ENCODE assay signal across 8 cellular contexts in the genomic region with DNA sequence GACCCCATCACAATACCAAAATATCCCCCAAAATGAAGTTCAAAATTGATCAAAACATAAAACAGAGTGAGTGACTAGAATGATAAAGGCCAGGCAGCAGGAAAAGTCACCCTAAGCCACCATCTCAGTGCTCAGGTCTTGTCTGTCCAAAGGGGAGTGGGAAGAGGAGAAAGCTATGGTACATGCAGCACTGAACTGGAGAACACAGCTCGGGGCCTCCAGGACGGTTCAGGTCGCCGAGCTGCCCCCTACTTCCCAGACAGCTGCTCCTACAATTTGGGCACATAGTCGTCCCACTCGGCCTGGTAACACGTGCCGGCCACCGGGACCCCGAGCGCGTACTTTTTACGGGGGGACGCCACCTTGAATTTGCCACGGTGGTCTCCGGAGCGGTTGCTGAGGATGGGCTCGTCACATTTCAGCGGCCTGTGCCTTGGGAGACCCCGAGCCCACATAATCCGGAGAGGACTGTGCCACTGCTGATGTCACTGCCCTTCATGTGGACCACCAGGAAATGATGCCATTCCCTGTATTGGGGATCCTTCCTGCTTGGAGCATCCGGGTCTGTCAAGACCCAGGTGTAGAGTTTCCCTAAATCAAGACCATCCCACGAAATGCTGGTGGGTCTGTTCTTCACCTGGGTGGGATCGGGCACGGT. TPM values are rescaled to one million over a fixed set of nuclear protein-coding genes. Genes with fewer than 3 reads are reported as not detected.
DNase-seq lines count a peak whose midpoint lies in the region; ATAC-seq and TF ChIP-seq lines count a peak whose summit lies in the region.

No MANE protein-coding gene starts in this region.

- no peaks in the 10 kb centered on the region for H3K36me3 Mint-ChIP-seq in T-helper 2 cell treated with Interferon-gamma antibody and Interleukin-4, amounts not matched to agents 5 μg/mL and 100 μg/mL, for 36 hours (ENCODE audit: low read depth)
- H3K36me3 Mint-ChIP-seq in activated CD4-positive, alpha-beta memory T cell treated with anti-CD3 and anti-CD28 coated beads for 36 hours, result no peaks in the 10 kb centered on the region

- TF ChIP-seq CTCF in left ventricle myocardium inferior (IDR thresholded peaks at IDR 0.05; ENCODE audit: borderline replicate concordance), result no peak
- TF ChIP-seq CTCF in GM13976 (IDR thresholded peaks at IDR 0.05; ENCODE audit: borderline replicate concordance, control extremely low read depth, extremely low read depth, insufficient read depth, missing control alignments), result no peak

- peaks cover 2% of the 10 kb centered on the region for H3K4me1 Mint-ChIP-seq in T-helper 2 cell treated with Interferon-gamma antibody and Interleukin-4, amounts not matched to agents 5 μg/mL and 100 μg/mL, for 36 hours (ENCODE audit: low read depth)
- no peaks in the 10 kb centered on the region for H3K4me1 Mint-ChIP-seq in activated CD4-positive, alpha-beta memory T cell treated with anti-CD3 and anti-CD28 coated beads for 36 hours (ENCODE audit: low read depth)

- intact Hi-C loops in activated CD4-positive, alpha-beta memory T cell treated with anti-CD3 and anti-CD28 coated beads for 36 hours (cut with micrococcal nuclease), result loop anchor here (1.0 kb wide), 4 partner anchors 61 to 862 kb away; no protein-coding TSS in a partner anchor
- intact Hi-C loops in left ventricle myocardium inferior (cut with micrococcal nuclease), result loop anchor here (10.0 kb wide), 2 partner anchors 129 to 319 kb away; no protein-coding TSS in a partner anchor

- POLR2A ChIA-PET in activated CD4-positive, alpha-beta memory T cell treated with anti-CD3 and anti-CD28 coated beads for 36 hours (lab: Charles Lee), result no interaction called here

- H3K4me3 Mint-ChIP-seq in T-helper 2 cell treated with Interferon-gamma antibody and Interleukin-4, amounts not matched to agents 5 μg/mL and 100 μg/mL, for 36 hours, result peak overlapping the region; percentile 32
- H3K4me3 Mint-ChIP-seq in activated CD4-positive, alpha-beta memory T cell treated with anti-CD3 and anti-CD28 coated beads for 36 hours, result peak overlapping the region; percentile 39

- no peak for DNase-seq in T-helper 2 cell treated with Interferon-gamma antibody and Interleukin-4, amounts not matched to agents 5 μg/mL and 100 μg/mL, for 36 hours (ENCODE audit: low spot score)
- DNase-seq in T-helper 2 cell (no peak), left ventricle myocardium inferior (no peak), GM13976 (ENCODE audit: low spot score) (no peak)
- DNase-seq in activated CD4-positive, alpha-beta memory T cell treated with anti-CD3 and anti-CD28 coated beads for 36 hours, result no peak
- DNase-seq in stimulated activated naive CD8-positive, alpha-beta T cell treated with anti-CD3 and anti-CD28 coated beads, Interleukin-15, Interleukin-2, amounts not matched to agents 100 U/mL and 50 U/mL, for 24 hours, result no peak

- peak; percentile 49 for ATAC-seq in stimulated activated naive CD8-positive, alpha-beta T cell treated with anti-CD3 and anti-CD28 coated beads, Interleukin-15, Interleukin-2, amounts not matched to agents 100 U/mL and 50 U/mL, for 24 hours
- no peak for ATAC-seq in GM21786 (IDR thresholded peaks at IDR 0.05; ENCODE audit: unreplicated experiment)
- no peak for ATAC-seq in GM21381 (IDR thresholded peaks at IDR 0.05; ENCODE audit: unreplicated experiment)

- H3K9me3 ChIP-seq in left ventricle myocardium inferior (replicated peaks), result peaks cover 6% of the 10 kb centered on the region

- H3K4me1 ChIP-seq in left ventricle myocardium inferior, result peaks cover 13% of the 10 kb centered on the region

- peak overlapping the region; percentile 64 for H3K4me3 ChIP-seq in left ventricle myocardium inferior

- no peaks in the 10 kb centered on the region for H3K27me3 ChIP-seq in left ventricle myocardium inferior (ENCODE audit: low read depth)

- CTCF ChIA-PET in activated CD4-positive, alpha-beta memory T cell treated with anti-CD3 and anti-CD28 coated beads for 36 hours (lab: Charles Lee), result interaction anchor here (0.5 to 2.6 kb wide), 7 partner anchors 8 to 147 kb away, joined by 3 to 13 read pairs (median 3); no protein-coding TSS in a partner anchor

- no peak overlapping the region for H3K27ac Mint-ChIP-seq in T-helper 2 cell treated with Interferon-gamma antibody and Interleukin-4, amounts not matched to agents 5 μg/mL and 100 μg/mL, for 36 hours
- no peak overlapping the region for H3K27ac Mint-ChIP-seq in activated CD4-positive, alpha-beta memory T cell treated with anti-CD3 and anti-CD28 coated beads for 36 hours

- H3K9me3 Mint-ChIP-seq in T-helper 2 cell treated with Interferon-gamma antibody and Interleukin-4, amounts not matched to agents 5 μg/mL and 100 μg/mL, for 36 hours, result no peaks in the 10 kb centered on the region
- no peaks in the 10 kb centered on the region for H3K9me3 Mint-ChIP-seq in activated CD4-positive, alpha-beta memory T cell treated with anti-CD3 and anti-CD28 coated beads for 36 hours

- peaks cover 3% of the 10 kb centered on the region for H3K27me3 Mint-ChIP-seq in T-helper 2 cell treated with Interferon-gamma antibody and Interleukin-4, amounts not matched to agents 5 μg/mL and 100 μg/mL, for 36 hours (ENCODE audit: low read depth)
- H3K27me3 Mint-ChIP-seq in activated CD4-positive, alpha-beta memory T cell treated with anti-CD3 and anti-CD28 coated beads for 36 hours, result peaks cover 3% of the 10 kb centered on the region

- H3K27ac ChIP-seq in left ventricle myocardium inferior (replicated peaks), result no peak overlapping the region

- H3K36me3 ChIP-seq in left ventricle myocardium inferior, result no peaks in the 10 kb centered on the region

- in situ Hi-C loops in GM13976 (cut with MboI; ENCODE audit: low sequenced_read_pairs, unreplicated experiment), result no loop called here

RNA-seq across cellular contexts. Expression of a gene that starts 31.6 kb away (rescaled TPM):
- 1 to 10 TPM; 2.1 TPM for total RNA-seq in activated CD4-positive, alpha-beta memory T cell treated with anti-CD3 and anti-CD28 coated beads for 36 hours
- total RNA-seq in left ventricle myocardium inferior, result 0.41 TPM
